In the genomic region with DNA sequence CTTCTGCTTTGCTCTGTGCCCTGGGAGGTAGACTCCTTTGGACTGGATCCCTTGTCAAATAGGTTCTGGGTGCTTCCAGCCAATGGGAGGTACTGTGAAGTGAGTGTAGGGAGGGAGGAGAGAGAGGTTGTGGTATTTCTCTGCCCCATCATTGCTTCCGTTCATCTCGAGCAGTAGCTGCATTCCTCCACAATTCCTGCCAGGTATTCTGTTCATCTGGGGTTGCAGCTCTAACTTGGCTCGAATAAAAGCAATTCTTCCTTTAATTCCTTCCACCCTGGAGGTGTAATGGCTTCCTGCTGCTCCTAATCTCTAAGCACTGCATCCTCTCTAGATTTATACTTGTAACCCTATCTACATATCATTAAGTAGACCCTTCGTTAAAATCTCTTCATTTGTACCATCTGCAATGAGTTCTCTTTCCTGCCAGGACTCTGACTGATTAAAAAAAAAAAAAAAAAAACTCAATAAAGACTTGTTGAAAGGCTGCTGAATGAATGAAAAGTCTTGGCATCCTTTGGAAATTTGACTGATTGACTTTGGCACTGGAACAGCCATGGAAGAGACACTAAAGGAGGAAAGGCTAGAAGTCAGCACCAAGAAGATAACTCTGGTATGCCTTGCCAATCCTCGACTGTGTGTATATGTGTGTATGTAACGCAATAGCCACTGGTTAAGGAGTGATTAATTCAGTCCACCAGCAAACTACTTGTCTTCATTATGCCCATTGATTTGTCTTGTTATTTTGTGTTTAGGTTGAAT, we compare ENCODE assay signal across 20 cellular contexts.
DNase-seq lines count a peak whose midpoint lies in the region; ATAC-seq and TF ChIP-seq lines count a peak whose summit lies in the region.
"Had no signal": no experiment of that assay in that cellular context is flagged by ENCODE, and none has a peak within 500 bp of the region (broad histone marks: within the 10 kb centered on the region; RNA-seq: fewer than 3 reads in every experiment).

No MANE protein-coding gene starts in this region.

- H3K27ac ChIP-seq in mammary epithelial cell (ENCODE audit: insufficient read depth, low read depth, low read length) (no peak overlapping the region), mesendoderm (ENCODE audit: low read depth, low read length) (no peak overlapping the region)
- H3K27ac ChIP-seq: KMS-11 had no signal

- H3K4me1 ChIP-seq in mammary epithelial cell (ENCODE audit: insufficient read depth, low read length) (peaks cover 15% of the 10 kb centered on the region), mesendoderm (ENCODE audit: control insufficient read depth, low read depth, low read length) (no peaks in the 10 kb centered on the region)

- H4K5ac ChIP-seq in mesendoderm (ENCODE audit: low read length) = no peak overlapping the region

- H3K4me2 ChIP-seq in mammary epithelial cell (ENCODE audit: insufficient read depth, low read depth, low read length) (no peak overlapping the region), mesendoderm (ENCODE audit: low read length) (no peak overlapping the region)
- H3K4me2 ChIP-seq: KMS-11 had no signal

- H4K20me1 ChIP-seq in mammary epithelial cell (ENCODE audit: insufficient read depth, low read length) = no peaks in the 10 kb centered on the region

- TF ChIP-seq CTCF in mammary epithelial cell (conservative IDR thresholded peaks at IDR 0.05 in 1 of 2, IDR thresholded peaks at IDR 0.05 in 1 of 2; ENCODE audit: extremely low read depth in 1 of 2, insufficient read depth in 1 of 2, low read depth in 1 of 2, low read length in 2 of 2) (no peak), MCF 10A (IDR thresholded peaks at IDR 0.05; ENCODE audit: unreplicated experiment) (no peak)

- H3K56ac ChIP-seq in mesendoderm (ENCODE audit: low read length) = no peak overlapping the region

- no peaks in the 10 kb centered on the region for H3K9me3 Mint-ChIP-seq in MCF 10A (ENCODE audit: unreplicated experiment)

- peaks cover 6% of the 10 kb centered on the region for H3K4me1 Mint-ChIP-seq in MCF 10A (ENCODE audit: insufficient read depth, unreplicated experiment)
- H3K4me1 Mint-ChIP-seq: B cell; CD4-positive, CD25-positive, alpha-beta regulatory T cell had no signal

- dilution Hi-C loops in mammary epithelial cell (cut with HindIII; ENCODE audit: low sequenced_read_pairs) = no loop called here

- ATAC-seq in left lobe of liver (no peak), HG03139 (IDR thresholded peaks at IDR 0.05; ENCODE audit: unreplicated experiment) (no peak)
- ATAC-seq: HCT116, HepG2 had no signal

- H3K4me3 Mint-ChIP-seq in MCF 10A (ENCODE audit: unreplicated experiment) = no peak overlapping the region
- H3K4me3 Mint-ChIP-seq: B cell; CD4-positive, CD25-positive, alpha-beta regulatory T cell had no signal

- intact Hi-C loops in mammary epithelial cell (cut with micrococcal nuclease) = no loop called here
- intact Hi-C loops in MCF 10A (cut with micrococcal nuclease) = no loop called here

- WGBS in mammary epithelial cell (ENCODE audit: low coverage, missing lambda C conversion rate) = 40% methylated on average over 6 of the region's 6 CpGs
- no CpG with 5 or more reads among the region's 6 CpGs for WGBS in mesendoderm (ENCODE audit: extremely low coverage, insufficient coverage, low lambda C conversion rate)

- H3K79me2 ChIP-seq in mammary epithelial cell (ENCODE audit: insufficient read depth, low read length) (no peaks in the 10 kb centered on the region), mesendoderm (ENCODE audit: control insufficient read depth, insufficient read depth, low read length) (no peaks in the 10 kb centered on the region)

- no peaks in the 10 kb centered on the region for H3K36me3 Mint-ChIP-seq in MCF 10A (ENCODE audit: insufficient read depth, unreplicated experiment)
- H3K36me3 Mint-ChIP-seq: CD4-positive, CD25-positive, alpha-beta regulatory T cell had no signal

- no TSS peak for BruUV-seq in mammary epithelial cell (replicated peaks; lab: Mats Ljungman, UMichigan)
- no TSS peak for BruUV-seq in MCF 10A (replicated peaks; lab: Mats Ljungman, UMichigan)

- no peak overlapping the region for H4K8ac ChIP-seq in mesendoderm (ENCODE audit: low read depth, low read length)

- H2BK5ac ChIP-seq in mesendoderm (ENCODE audit: low read length) = no peak overlapping the region

- H3K9me3 ChIP-seq in mammary epithelial cell (replicated peaks; ENCODE audit: insufficient read depth, low read length) = no peaks in the 10 kb centered on the region

- H3K79me1 ChIP-seq in mesendoderm (ENCODE audit: low read length) = no peaks in the 10 kb centered on the region

- H2AK5ac ChIP-seq in mesendoderm (ENCODE audit: low read length) = no peak overlapping the region

- H3K9ac ChIP-seq in mammary epithelial cell (ENCODE audit: insufficient read depth, low read length) (no peak overlapping the region), mesendoderm (ENCODE audit: low read length) (no peak overlapping the region)
- H3K9ac ChIP-seq: GM23248, KMS-11 had no signal

- H2AFZ ChIP-seq in mammary epithelial cell (ENCODE audit: low read depth, low read length) = peak overlapping the region; percentile 30

- H3K27me3 ChIP-seq in mammary epithelial cell (ENCODE audit: insufficient read depth, low read length) = no peaks in the 10 kb centered on the region
- H3K27me3 ChIP-seq in mesendoderm (ENCODE audit: insufficient read depth, low read length, poor library complexity) = no peaks in the 10 kb centered on the region

- H3K27ac Mint-ChIP-seq in MCF 10A (ENCODE audit: low read depth, unreplicated experiment) = no peak overlapping the region
- H3K27ac Mint-ChIP-seq: B cell; CD4-positive, CD25-positive, alpha-beta regulatory T cell had no signal

- H3K4me3 ChIP-seq in mammary epithelial cell (replicated peaks in 1 of 3; ENCODE audit: insufficient read depth in 1 of 3, low read depth in 2 of 3, low read length in 3 of 3) (no peak overlapping the region), mesendoderm (ENCODE audit: low read length) (no peak overlapping the region)
- H3K4me3 ChIP-seq: GM23248 had no signal

- H2BK15ac ChIP-seq in mesendoderm (replicated peaks; ENCODE audit: low read depth) = no peak overlapping the region

- no peak overlapping the region for H2BK120ac ChIP-seq in mesendoderm (ENCODE audit: low read depth, low read length)

- CTCF ChIA-PET in mammary epithelial cell (lab: Charles Lee; ENCODE audit: low non-redundant PET) = interaction anchor here (0.6 kb wide), 1 partner anchor 100 kb away, joined by 10 read pairs; no protein-coding TSS in a partner anchor
- CTCF ChIA-PET in MCF 10A (lab: Yijun Ruan, JAX) = no interaction called here

- in situ Hi-C loops in mammary epithelial cell (cut with MboI; ENCODE audit: low sequenced_read_pairs in 2 of 2) = no loop called here

- POLR2A ChIA-PET in MCF 10A (lab: Yijun Ruan, JAX) = no interaction called here

- H3K18ac ChIP-seq in mesendoderm (ENCODE audit: low read length) = no peak overlapping the region

- H3K27me3 Mint-ChIP-seq in MCF 10A (ENCODE audit: insufficient read depth, unreplicated experiment) = no peaks in the 10 kb centered on the region
- H3K27me3 Mint-ChIP-seq: B cell; CD4-positive, CD25-positive, alpha-beta regulatory T cell had no signal

- no peaks in the 10 kb centered on the region for H3K36me3 ChIP-seq in mammary epithelial cell (ENCODE audit: insufficient read depth, low read length)
- H3K36me3 ChIP-seq in mesendoderm (ENCODE audit: control insufficient read depth, insufficient read depth, low read length) = no peaks in the 10 kb centered on the region

- no peak overlapping the region for H3K4ac ChIP-seq in mesendoderm (ENCODE audit: low read depth, low read length)

- no peak overlapping the region for H3K23ac ChIP-seq in mesendoderm (ENCODE audit: low read length)

- no peak for DNase-seq in mammary epithelial cell
- DNase-seq in MCF 10A (ENCODE audit: unreplicated experiment) = no peak
- DNase-seq in astrocyte of the hippocampus (ENCODE audit: low read depth, low spot score) = peak; percentile 12
- peak; percentile 52 for DNase-seq in mesendoderm
- no peak for DNase-seq in left lobe of liver (ENCODE audit: low spot score)
- no peak for DNase-seq in GM19240 (ENCODE audit: insufficient read length, low spot score)
- DNase-seq: CD4-positive, CD25-positive, alpha-beta regulatory T cell; COR-L47; DMS 273 treated with DMSO at 0.1 percent for 48 hours; NCI-H1048; NCI-H1436; NCI-H2029 treated with DMSO at 0.1 percent for 48 hours; NCI-H510A treated with DMSO at 0.1 percent for 48 hours; SHP77 treated with DMSO at 0.1 percent for 48 hours had no signal

Comparison
In these comparisons a context has a peak if more than half of its experiments do, and no peak if none do; other contexts are left out.
1. DNase-seq: peak in astrocyte of the hippocampus (single experiment) and mesendoderm (single experiment); none in mammary epithelial cell (single experiment), MCF 10A (single experiment), left lobe of liver (single experiment) and GM19240 (single experiment).